8 cellular contexts compared by ENCODE assay signal in genomic region chr4:108620101-108620932, GRCh38. TPM values are rescaled to one million over a fixed set of nuclear protein-coding genes. Genes with fewer than 3 reads are reported as not detected.
A peak's percentile ranks its signal among the peaks of the same experiment; 100 is the strongest.
DNase-seq lines count a peak whose midpoint lies in the region; ATAC-seq and TF ChIP-seq lines count a peak whose summit lies in the region.

TSS of gene RPL34 (plus strand) at chr4:108620576. CDS start at chr4:108621960, 1,384 bp downstream.

- no peak for TF ChIP-seq CTCF in epithelial cell of esophagus (IDR thresholded peaks at IDR 0.05; ENCODE audit: insufficient read depth, low read depth, low read length, missing control alignments)

- peaks cover 2% of the 10 kb centered on the region for H3K27me3 Mint-ChIP-seq in IgD-negative memory B cell

- H3K9me3 Mint-ChIP-seq in IgD-negative memory B cell, result peaks cover 0 to 3% (median 1%) of the 10 kb centered on the region in 3 donors

- DNase-seq in DMS 273 treated with DMSO at 0.1 percent for 48 hours (lab: John Stamatoyannopoulos, UW) (peak; percentile 93), OCI-M2 (lab: John Stamatoyannopoulos, UW; ENCODE audit: unreplicated experiment) (peak; percentile 86), activated T-cell treated with anti-CD3 and anti-CD28 coated beads for 4 hours (peak; percentile 98), epithelial cell of esophagus (ENCODE audit: low read depth) (peak; percentile 99)
- peak; percentile 92 for DNase-seq in stimulated activated CD8-positive, alpha-beta memory T cell treated with anti-CD3 and anti-CD28 coated beads, Interleukin-4, amount 100 ng/mL, for 1 hour (ENCODE audit: low read depth in 2 of 2, low spot score in 1 of 2)

- H3K36me3 Mint-ChIP-seq in IgD-negative memory B cell, result peaks cover 1% of the 10 kb centered on the region

- peaks cover 17 to 38% (median 21%) of the 10 kb centered on the region in 3 donors for H3K4me1 Mint-ChIP-seq in IgD-negative memory B cell

- H3K4me1 ChIP-seq in mononuclear cell (ENCODE audit: insufficient read depth, low read length), result peaks cover 29% of the 10 kb centered on the region

- peak within 1 kb of the TSS; percentile 83 to 97 (median 85) for H3K27ac Mint-ChIP-seq in IgD-negative memory B cell

- H3K4me3 Mint-ChIP-seq in IgD-negative memory B cell, result peak within 1 kb of the TSS; percentile 86 to 98 (median 96)

- H3K9me3 ChIP-seq in mononuclear cell (ENCODE audit: low read depth, low read length), result peaks cover 5% of the 10 kb centered on the region

- H3K4me3 ChIP-seq in epithelial cell of esophagus (ENCODE audit: low read length) (peak within 1 kb of the TSS; percentile 93), mononuclear cell (ENCODE audit: low read length) (peak within 1 kb of the TSS; percentile 99)

- no peaks in the 10 kb centered on the region for H3K27me3 ChIP-seq in mononuclear cell (ENCODE audit: insufficient read depth, low read length)

- ATAC-seq in GM21529 (IDR thresholded peaks at IDR 0.05; ENCODE audit: unreplicated experiment), result peak; percentile 100

RNA-seq across cellular contexts. Expression of gene RPL34, which starts in this region (rescaled TPM):
- polyA plus RNA-seq in IgD-negative memory B cell, result 4,257 TPM
- 1,534 TPM for total RNA-seq in mononuclear cell

Comparison
In these comparisons a context has a peak if more than half of its experiments do, and no peak if none do; other contexts are left out.
1. Peak in every context shown above with its lines: DNase-seq, ATAC-seq and H3K4me3 ChIP-seq.